23 cellular contexts compared by ENCODE assay signal in genomic region chr5:162474239-162474638, GRCh38.
DNase-seq lines count a peak whose midpoint lies in the region; ATAC-seq, FAIRE-seq and TF ChIP-seq lines count a peak whose summit lies in the region.
"Had no signal": no experiment of that assay in that cellular context is flagged by ENCODE, and none has a peak within 500 bp of the region (broad histone marks: within the 10 kb centered on the region; RNA-seq: fewer than 3 reads in every experiment).

No MANE protein-coding gene starts in this region.

- peak; percentile 56 for FAIRE-seq in kidney (lab: Jason Lieb, UNC)
- FAIRE-seq: A549, G401.6, GM12892, GM18507, GM19239, H54 had no signal

- peak; percentile 75 for ATAC-seq in GM19463 (IDR thresholded peaks at IDR 0.05; ENCODE audit: unreplicated experiment)
- ATAC-seq in GM18520 (IDR thresholded peaks at IDR 0.05; ENCODE audit: unreplicated experiment) = no peak
- ATAC-seq in HG03432 (IDR thresholded peaks at IDR 0.05; ENCODE audit: unreplicated experiment) = no peak
- ATAC-seq: A549, GM23338 had no signal

- no peak overlapping the region for H3K4me3 ChIP-seq in kidney (ENCODE audit: low read length in 2 of 2)
- H3K4me3 ChIP-seq: A549, BLaER1, GM23338 had no signal

- DNase-seq in ACHN = peak; percentile 38
- no peak for DNase-seq in kidney
- DNase-seq in left kidney (ENCODE audit: low read depth, low spot score) = peak; percentile 25
- DNase-seq in NCI-H774 (lab: John Stamatoyannopoulos, UW) = no peak
- DNase-seq in NCI-H82 treated with DMSO at 0.1 percent for 48 hours (lab: John Stamatoyannopoulos, UW; ENCODE audit: unreplicated experiment) = no peak
- DNase-seq: Calu3; CD4-positive, alpha-beta memory T cell; DMS53; HCEC 1CT had no signal

- intact Hi-C loops in kidney (cut with DNase I) = no loop called here

- H3K27ac ChIP-seq in kidney (ENCODE audit: low read depth in 2 of 2, low read length in 2 of 2) = no peak overlapping the region
- H3K27ac ChIP-seq: 22Rv1, A549, BLaER1, HL-60, KMS-11 had no signal

- peaks cover 0 to 6% of the 10 kb centered on the region in 2 donors for H3K4me1 ChIP-seq in kidney (ENCODE audit: control insufficient read depth in 1 of 2, insufficient read depth in 1 of 2, low read depth in 1 of 2, low read length in 2 of 2)
- H3K4me1 ChIP-seq: A549 had no signal

- H3K36me3 ChIP-seq in kidney (ENCODE audit: control insufficient read depth in 1 of 2, insufficient read depth in 2 of 2, low read length in 2 of 2) = no peaks in the 10 kb centered on the region
- H3K36me3 ChIP-seq: BLaER1 had no signal

- in situ Hi-C loops in ACHN (cut with HindIII; ENCODE audit: low pct_ligation_motif_present, low pct_unique_long_range_greater_than_20kb, low sequenced_read_pairs) = no loop called here

- H3K9me3 ChIP-seq in kidney (ENCODE audit: control insufficient read depth in 1 of 2, low read length in 2 of 2) = no peaks in the 10 kb centered on the region
- H3K9me3 ChIP-seq: A549 had no signal

- TF ChIP-seq CTCF in kidney (IDR thresholded peaks at IDR 0.05; ENCODE audit: borderline replicate concordance, extremely low read depth, insufficient read depth) = no peak

- no peak overlapping the region for H3K9ac ChIP-seq in kidney (ENCODE audit: low read length in 2 of 2)
- H3K9ac ChIP-seq: BLaER1, KMS-11 had no signal

Comparison
In these comparisons a context has a peak if more than half of its experiments do, and no peak if none do; other contexts are left out.
1. DNase-seq: peak in ACHN (single experiment) and left kidney (single experiment); none in kidney (single experiment), NCI-H774 (single experiment) and NCI-H82 treated with DMSO at 0.1 percent for 48 hours (single experiment).